Comparison of ENCODE assay signal across 8 cellular contexts in genomic region chr10:61992059-61992460, GRCh38.
DNase-seq lines count a peak whose midpoint lies in the region; ATAC-seq, FAIRE-seq and TF ChIP-seq lines count a peak whose summit lies in the region.

No MANE protein-coding gene starts in this region.

- H3K4me1 ChIP-seq in adrenal gland (replicated peaks in 1 of 2): peaks cover 16 to 32% of the 10 kb centered on the region in 2 donors
- peaks cover 29% of the 10 kb centered on the region for H3K4me1 ChIP-seq in keratinocyte (ENCODE audit: control insufficient read depth, extremely low read depth, insufficient read depth, low read length)
- H3K4me1 ChIP-seq in testis: peaks cover 57% of the 10 kb centered on the region

- ATAC-seq in GM19397 (IDR thresholded peaks at IDR 0.05; ENCODE audit: unreplicated experiment): no peak

- intact Hi-C loops in adrenal gland (cut with DNase I) (no loop called here), testis (cut with DNase I; ENCODE audit: low total_unique reads) (no loop called here)

- 34 to 47% (median 41%) methylated on average over 4 of the region's 4 CpGs for WGBS in adrenal gland, 4 donors
- WGBS in testis, 2 donors: 35 to 52% methylated on average over 4 of the region's 4 CpGs

- H4K20me1 ChIP-seq in keratinocyte (ENCODE audit: control insufficient read depth, extremely low read depth, insufficient read depth, low read length): no peaks in the 10 kb centered on the region

- FAIRE-seq in keratinocyte (lab: Jason Lieb, UNC): no peak

- no peak for TF ChIP-seq CTCF in adrenal gland (IDR thresholded peaks at IDR 0.05)
- TF ChIP-seq CTCF in keratinocyte (optimal IDR thresholded peaks at IDR 0.05 in 1 of 3, IDR thresholded peaks at IDR 0.05 in 1 of 3, conservative IDR thresholded peaks at IDR 0.05 in 1 of 3; ENCODE audit: extremely low read depth in 1 of 3, insufficient read depth in 2 of 3, low read length in 3 of 3): no peak
- TF ChIP-seq CTCF in testis (IDR thresholded peaks at IDR 0.05): no peak

- H2AFZ ChIP-seq in keratinocyte (ENCODE audit: control insufficient read depth, low read length): no peak overlapping the region

- H3K4me2 ChIP-seq in keratinocyte (ENCODE audit: control insufficient read depth, extremely low read depth, insufficient read depth, low read depth, low read length): peak overlapping the region; percentile 95

- H3K27ac ChIP-seq in adrenal gland (peak overlapping the region in 3 of 5 donors; percentile 21 to 88 (median 75)), keratinocyte (ENCODE audit: control insufficient read depth, insufficient read depth, low read length) (peak overlapping the region; percentile 96), testis (peak overlapping the region; percentile 61 to 77)

- DNase-seq in NOMO-1 treated with DMSO at 0.1 percent for 48 hours (lab: John Stamatoyannopoulos, UW; ENCODE audit: unreplicated experiment) (peak; percentile 10), NOMO-1 treated with dmso at 0.1 percent for 144 hours (lab: John Stamatoyannopoulos, UW; ENCODE audit: unreplicated experiment) (no peak), adrenal gland (peak; percentile 48 to 84 (median 71)), keratinocyte (ENCODE audit: low read depth, low spot score) (no peak), testis (peak; percentile 54), OCI-M1 (lab: John Stamatoyannopoulos, UW) (no peak), NCI-H345 treated with DMSO at 0.1 percent for 48 hours (lab: John Stamatoyannopoulos, UW; ENCODE audit: unreplicated experiment) (no peak)

- dilution Hi-C loops in keratinocyte (cut with MboI; ENCODE audit: extremely low pct_ligation_motif_present, low sequenced_read_pairs): no loop called here

- no peak for TF ChIP-seq POLR2A in adrenal gland (IDR thresholded peaks at IDR 0.05)
- no peak for TF ChIP-seq POLR2A in testis (IDR thresholded peaks at IDR 0.05)

- H3K4me3 ChIP-seq in adrenal gland (peak overlapping the region in 1 of 4 donors; percentile 41), keratinocyte (ENCODE audit: control insufficient read depth in 2 of 3, extremely low read depth in 1 of 3, insufficient read depth in 2 of 3, low read depth in 1 of 3, low read length in 3 of 3) (no peak overlapping the region), testis (no peak overlapping the region)

- peaks cover 6% of the 10 kb centered on the region for H3K79me2 ChIP-seq in keratinocyte (ENCODE audit: control insufficient read depth, insufficient read depth, low read length)

- H3K27me3 ChIP-seq in adrenal gland: no peaks in the 10 kb centered on the region
- H3K27me3 ChIP-seq in keratinocyte (ENCODE audit: control insufficient read depth, extremely low read depth, insufficient read depth, low read length): no peaks in the 10 kb centered on the region
- H3K27me3 ChIP-seq in testis: no peaks in the 10 kb centered on the region

- no peaks in the 10 kb centered on the region for H3K9me1 ChIP-seq in keratinocyte (ENCODE audit: control insufficient read depth, extremely low read depth, insufficient read depth, low read length)

- H3K9me3 ChIP-seq in adrenal gland (replicated peaks in 1 of 3): no peaks in the 10 kb centered on the region
- H3K9me3 ChIP-seq in keratinocyte (ENCODE audit: control insufficient read depth, low read depth, low read length): no peaks in the 10 kb centered on the region
- H3K9me3 ChIP-seq in testis: no peaks in the 10 kb centered on the region

- peak overlapping the region; percentile 71 for H3K9ac ChIP-seq in keratinocyte (ENCODE audit: control insufficient read depth, extremely low read depth, insufficient read depth, low read length)

- no peaks in the 10 kb centered on the region for H3K36me3 ChIP-seq in adrenal gland (replicated peaks in 1 of 2)
- H3K36me3 ChIP-seq in keratinocyte (ENCODE audit: control insufficient read depth in 2 of 2, extremely low read depth in 1 of 2, insufficient read depth in 2 of 2, low read length in 2 of 2): no peaks in the 10 kb centered on the region
- H3K36me3 ChIP-seq in testis (ENCODE audit: low read depth, missing control alignments): no peaks in the 10 kb centered on the region

Comparison
In these comparisons a context has a peak if more than half of its experiments do, and no peak if none do; other contexts are left out.
1. DNase-seq: peak in NOMO-1 treated with DMSO at 0.1 percent for 48 hours (single experiment), adrenal gland (7 of 7) and testis (single experiment); none in NOMO-1 treated with dmso at 0.1 percent for 144 hours (single experiment), keratinocyte (single experiment), OCI-M1 (single experiment) and NCI-H345 treated with DMSO at 0.1 percent for 48 hours (single experiment).
2. Peak in every context shown above with its lines, with median percentiles within 50 percentile points of each other: H3K27ac ChIP-seq.